Comparison of ENCODE assay signal across 12 cellular contexts in genomic region chr7:111088328-111088727, GRCh38.
"Had no signal": no experiment of that assay in that cellular context is flagged by ENCODE, and none has a peak within 500 bp of the region (broad histone marks: within the 10 kb centered on the region; RNA-seq: fewer than 3 reads in every experiment).

No MANE protein-coding gene starts in this region.

- DNase-seq: activated B cell treated with CpG ODN at 0.5 μM for 24 hours; activated CD4-positive, alpha-beta T cell treated with anti-CD3 and anti-CD28 coated beads, Interleukin-2, amount 50 U/mL, for 1 hour; aorta; cortex of kidney; effector CD4-positive, alpha-beta T cell; esophagus squamous epithelium; islet precursor cell; sigmoid colon; spleen; T-helper 17 cell; tibial artery had no signal

- H3K36me3 Mint-ChIP-seq: mesothelial cell of epicardium had no signal

- H3K4me3 Mint-ChIP-seq: activated B cell treated with CpG ODN at 0.5 μM for 24 hours, mesothelial cell of epicardium, T-helper 17 cell had no signal

- ATAC-seq: T-helper 17 cell had no signal

- H3K27me3 Mint-ChIP-seq: activated B cell treated with CpG ODN at 0.5 μM for 24 hours, T-helper 17 cell had no signal

- H3K27ac Mint-ChIP-seq: activated B cell treated with CpG ODN at 0.5 μM for 24 hours, mesothelial cell of epicardium, T-helper 17 cell had no signal
